ENCODE assay signal across 8 cellular contexts in the genomic region with DNA sequence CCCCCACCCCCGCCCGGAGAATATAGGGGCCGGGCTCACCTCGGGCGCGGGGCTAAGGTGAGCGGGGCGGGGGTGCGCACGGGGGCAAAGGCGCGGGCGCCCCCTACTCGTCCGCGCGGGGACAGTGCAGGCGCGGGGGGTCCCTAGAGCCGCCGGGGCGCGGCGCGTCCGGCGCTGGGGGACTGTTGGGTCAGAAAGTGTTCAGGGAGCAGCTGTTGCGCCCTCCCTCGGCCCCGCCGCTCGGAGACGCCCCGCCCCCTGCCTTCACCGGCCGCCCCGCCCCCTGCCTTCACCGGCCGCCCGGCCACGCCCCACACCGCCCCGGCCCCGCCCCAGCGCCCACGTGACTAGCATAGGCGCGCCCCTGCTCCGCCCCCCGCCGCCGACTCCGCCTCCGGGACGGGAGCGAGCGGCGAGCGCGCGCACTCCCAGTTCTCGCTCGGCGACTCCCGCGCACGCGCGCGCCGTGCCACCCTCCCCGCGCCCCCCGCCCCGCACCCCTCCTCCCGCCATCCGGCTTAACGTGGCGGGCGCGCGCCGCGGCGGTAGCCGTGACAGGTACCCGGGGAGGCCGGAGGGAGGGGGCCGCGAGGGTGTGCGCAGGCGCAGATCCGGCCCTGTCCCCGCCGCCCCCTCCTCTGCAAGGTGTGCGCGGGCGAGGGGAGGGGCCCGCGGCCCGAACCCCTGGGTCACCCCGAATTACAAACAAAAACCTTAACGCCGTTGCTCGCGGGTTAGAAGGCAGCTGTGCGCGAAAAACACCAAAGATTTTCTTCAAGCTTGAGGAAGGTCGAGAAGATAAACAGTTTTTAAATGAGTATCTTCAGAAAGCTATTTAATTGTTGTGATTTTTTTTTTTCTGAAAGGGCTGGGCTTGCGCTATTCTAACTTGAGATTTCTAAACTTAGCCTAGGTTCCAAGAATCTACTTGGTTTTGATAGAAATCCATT. TPM values are rescaled to one million over a fixed set of nuclear protein-coding genes. Genes with fewer than 3 reads are reported as not detected.
DNase-seq lines count a peak whose midpoint lies in the region; ATAC-seq, FAIRE-seq and TF ChIP-seq lines count a peak whose summit lies in the region.

No MANE protein-coding gene starts in this region.

- no peaks in the 10 kb centered on the region for H4K20me1 ChIP-seq in endothelial cell of umbilical vein (replicated peaks; ENCODE audit: control insufficient read depth, extremely low read depth, insufficient read depth, low read length)

- H3K27ac ChIP-seq in endothelial cell of umbilical vein (ENCODE audit: insufficient read depth, low read depth, low read length): peak overlapping the region; percentile 82

- dilution Hi-C loops in endothelial cell of umbilical vein (cut with MboI; ENCODE audit: extremely low pct_ligation_motif_present, low sequenced_read_pairs): loop anchor here (25.0 kb wide), 1 partner anchor 343 kb away; no protein-coding TSS in a partner anchor

- POLR2A ChIA-PET in endothelial cell of umbilical vein (lab: Charles Lee): interaction anchor here (0.8 to 1.7 kb wide), 7 partner anchors 28 to 367 kb away, joined by 3 to 27 read pairs (median 3); no protein-coding TSS in a partner anchor

- peak overlapping the region; percentile 82 for H3K4me2 ChIP-seq in endothelial cell of umbilical vein (ENCODE audit: insufficient read depth, low read length)

- intact Hi-C loops in endothelial cell of umbilical vein (cut with micrococcal nuclease): loop anchor here (1.0 to 5.0 kb wide), 8 partner anchors 27 to 346 kb away; no protein-coding TSS in a partner anchor

- peaks cover 42% of the 10 kb centered on the region for H3K4me1 ChIP-seq in endothelial cell of umbilical vein (ENCODE audit: control insufficient read depth, extremely low read depth, insufficient read depth, low read length)

- H3K4me3 ChIP-seq in endothelial cell of umbilical vein (replicated peaks in 1 of 3; ENCODE audit: insufficient read depth in 1 of 3, low read depth in 1 of 3, low read length in 3 of 3): peak overlapping the region; percentile 82 to 94 (median 93)

- no peaks in the 10 kb centered on the region for H3K27me3 ChIP-seq in endothelial cell of umbilical vein (ENCODE audit: control insufficient read depth in 2 of 2, insufficient read depth in 2 of 2, low read length in 2 of 2)

- TSS peak; percentile 17 for BruUV-seq in endothelial cell of umbilical vein (replicated peaks; lab: Mats Ljungman, UMichigan)

- H3K9me1 ChIP-seq in endothelial cell of umbilical vein (replicated peaks; ENCODE audit: control insufficient read depth, extremely low read depth, insufficient read depth, low read length): no peaks in the 10 kb centered on the region

- ATAC-seq in GM21381 (IDR thresholded peaks at IDR 0.05; ENCODE audit: unreplicated experiment): peak; percentile 63

- H3K9me3 ChIP-seq in endothelial cell of umbilical vein (replicated peaks; ENCODE audit: control insufficient read depth, insufficient read depth, low read length): no peaks in the 10 kb centered on the region

- H2AFZ ChIP-seq in endothelial cell of umbilical vein (ENCODE audit: low read depth, low read length): peak overlapping the region; percentile 81

- no peak for TF ChIP-seq CTCF in endothelial cell of umbilical vein (IDR thresholded peaks at IDR 0.05; ENCODE audit: extremely low read depth in 1 of 2, insufficient read depth in 1 of 2, low read depth in 1 of 2, low read length in 2 of 2)

- no peak for FAIRE-seq in endothelial cell of umbilical vein (lab: Jason Lieb, UNC)

- CTCF ChIA-PET in endothelial cell of umbilical vein (lab: Charles Lee): interaction anchor here (0.7 to 2.6 kb wide), 14 partner anchors 8 to 347 kb away, joined by 3 to 12 read pairs (median 6); no protein-coding TSS in a partner anchor

- H3K36me3 ChIP-seq in endothelial cell of umbilical vein (ENCODE audit: control insufficient read depth in 2 of 2, extremely low read depth in 1 of 2, insufficient read depth in 2 of 2, low read length in 2 of 2): no peaks in the 10 kb centered on the region

- H3K79me2 ChIP-seq in endothelial cell of umbilical vein (ENCODE audit: control insufficient read depth, insufficient read depth, low read length): peaks cover 38% of the 10 kb centered on the region

- DNase-seq in COLO829 (ENCODE audit: low spot score) (peak; percentile 77), HUDEP-2 (lab: John Stamatoyannopoulos, UW; ENCODE audit: unreplicated experiment in 76 of 76) (peak in 75 of 76 experiments; percentile 10 to 98 (median 90)), NOMO-1 treated with DMSO at 0.1 percent for 48 hours (lab: John Stamatoyannopoulos, UW; ENCODE audit: unreplicated experiment) (peak; percentile 83), endothelial cell of umbilical vein (ENCODE audit: low read depth, low spot score) (peak; percentile 84), mucosa of gallbladder (ENCODE audit: low spot score) (peak; percentile 97)
- DNase-seq in activated CD8-positive, alpha-beta memory T cell treated with anti-CD3 and anti-CD28 coated beads, Interleukin-2, amount 50 U/mL, for 4 hours: peak; percentile 98
- peak; percentile 95 for DNase-seq in stimulated activated CD8-positive, alpha-beta memory T cell treated with anti-CD3 and anti-CD28 coated beads, Interleukin-4, amount 100 ng/mL, for 24 hours (ENCODE audit: low read depth)

- TF ChIP-seq POLR2A in endothelial cell of umbilical vein (IDR thresholded peaks at IDR 0.05; ENCODE audit: low read depth, low read length): no peak

- H3K9ac ChIP-seq in endothelial cell of umbilical vein (replicated peaks; ENCODE audit: extremely low read depth, insufficient read depth, low read length): peak overlapping the region; percentile 88

TF ChIP-seq in endothelial cell of umbilical vein, 7 proteins besides CTCF, POLR2A, EP300 and RAD21:
- peak; percentile 40 for TF ChIP-seq POLR2AphosphoS5 (IDR thresholded peaks at IDR 0.05; ENCODE audit: insufficient read depth, low read depth, low read length)
- no peak for TF ChIP-seq GATA2 (IDR thresholded peaks at IDR 0.05; ENCODE audit: insufficient read depth, insufficient read length, low read depth, low read length)

RNA-seq across cellular contexts. Expression of a gene that starts 0.7 kb away (rescaled TPM):
- 31.7 and 32.1 TPM in 2 replicates for total RNA-seq in endothelial cell of umbilical vein
- polyA plus RNA-seq in endothelial cell of umbilical vein: 3.7 and 5.8 TPM in 2 replicates
- polyA plus RNA-seq in endothelial cell of umbilical vein (2011; cell fraction: cytosol; rRNA removed): 5.3 and 5.5 TPM in 2 replicates
- 11.8 and 13.8 TPM in 2 replicates for polyA plus RNA-seq in endothelial cell of umbilical vein (2011; cell fraction: nucleus; rRNA removed)
- 15.4 and 17.4 TPM in 2 replicates for polyA plus RNA-seq in endothelial cell of umbilical vein (2012)
- polyA minus RNA-seq in endothelial cell of umbilical vein: 24.0 and 24.4 TPM in 2 replicates
- polyA minus RNA-seq in endothelial cell of umbilical vein (2011; cell fraction: cytosol; rRNA and poly(A)+ RNA removed): 8.3 TPM
- polyA minus RNA-seq in endothelial cell of umbilical vein (2011; cell fraction: nucleus; rRNA and poly(A)+ RNA removed): 15.6 and 23.5 TPM in 2 replicates
- total RNA-seq in mucosa of gallbladder: 45.4 TPM

Comparison
In these comparisons a context has a peak if more than half of its experiments do, and no peak if none do; other contexts are left out.
1. Peak in every context shown above with its lines: DNase-seq, ATAC-seq, H3K4me3 ChIP-seq and H3K27ac ChIP-seq.